In the genomic region with DNA sequence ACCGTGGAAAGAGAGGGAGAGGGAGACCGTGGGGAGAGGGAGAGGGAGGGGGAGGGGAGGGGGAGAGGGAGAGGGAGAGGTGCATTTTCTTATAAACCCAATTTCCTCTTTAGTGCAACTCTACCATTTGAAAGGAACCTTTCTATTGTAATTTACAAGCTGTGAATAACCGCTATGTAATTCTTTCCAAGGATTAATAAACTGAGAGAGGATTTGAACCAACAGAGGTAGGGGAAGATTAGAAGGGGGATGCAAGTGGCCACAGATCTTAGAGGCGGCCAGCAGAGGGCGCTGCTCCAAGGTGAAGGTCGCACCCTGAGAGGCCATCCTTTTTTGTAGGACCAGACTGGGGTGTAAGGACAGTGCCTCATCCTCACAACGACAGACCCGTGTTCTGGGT, we compare ENCODE assay signal across 1 cellular context.
A peak's percentile ranks its signal among the peaks of the same experiment; 100 is the strongest.
TF ChIP-seq lines count a peak whose summit lies in the region.

No MANE protein-coding gene starts in this region.

TF ChIP-seq in HepG2, 621 proteins besides CTCF, POLR2A, EP300 and RAD21 (continued from another document):
- TF ChIP-seq NR2F6 (IDR thresholded peaks at IDR 0.05): peak; percentile 37; the same call in 1 of the 2 replicates
- TF ChIP-seq NR2F6 (CRISPR knock-in tag; IDR thresholded peaks at IDR 0.05): 0 out of 2 replicates have a peak, but pooled peaks have one; percentile 22
